Comparison of ENCODE assay signal across 12 cellular contexts in the genomic region with DNA sequence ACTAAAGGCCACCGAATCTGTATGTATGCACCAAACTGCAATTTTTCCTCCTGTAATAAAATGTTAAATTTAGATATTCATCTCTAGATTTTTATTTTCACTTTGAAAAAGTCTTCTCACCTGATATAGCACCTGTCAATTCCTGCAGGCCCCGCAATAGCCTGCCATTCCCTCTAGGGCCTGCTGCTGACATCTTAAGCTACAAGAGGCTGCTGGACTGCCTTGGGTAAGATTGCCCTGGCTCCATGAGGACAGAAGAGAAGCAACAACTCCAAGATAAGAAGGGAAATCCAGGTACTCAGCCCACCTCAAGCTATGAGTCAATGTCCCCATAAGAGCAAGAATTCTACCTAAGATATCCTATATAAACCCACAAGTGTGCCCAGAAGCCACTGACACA.
A peak's percentile ranks its signal among the peaks of the same experiment; 100 is the strongest.
DNase-seq lines count a peak whose midpoint lies in the region; ATAC-seq and TF ChIP-seq lines count a peak whose summit lies in the region.
"Had no signal": no experiment of that assay in that cellular context is flagged by ENCODE, and none has a peak within 500 bp of the region (broad histone marks: within the 10 kb centered on the region; RNA-seq: fewer than 3 reads in every experiment).

No MANE protein-coding gene starts in this region.

- ATAC-seq in GM21381 (IDR thresholded peaks at IDR 0.05; ENCODE audit: unreplicated experiment) (peak; percentile 28), HG03159 (IDR thresholded peaks at IDR 0.05; ENCODE audit: unreplicated experiment) (peak; percentile 38)
- ATAC-seq in activated CD8-positive, alpha-beta T cell treated with anti-CD3 and anti-CD28 coated beads for 36 hours, result no peak
- ATAC-seq: activated CD4-positive, CD25-positive, alpha-beta regulatory T cell treated with anti-CD3 and anti-CD28 coated beads, Interleukin-2, amount 50 U/mL, for 24 hours; stimulated activated naive CD8-positive, alpha-beta T cell treated with anti-CD3 and anti-CD28 coated beads, Interleukin-15, Interleukin-2, amounts not matched to agents 100 U/mL and 50 U/mL, for 24 hours had no signal

- DNase-seq in GM13976 (ENCODE audit: low spot score), result peak; percentile 3
- DNase-seq in RPMI8226, result peak; percentile 43
- DNase-seq in endothelial cell (ENCODE audit: low spot score), result no peak
- DNase-seq in activated CD8-positive, alpha-beta T cell treated with anti-CD3 and anti-CD28 coated beads for 36 hours, result no peak
- no peak for DNase-seq in NAMALWA (ENCODE audit: low spot score)
- DNase-seq in UCSD-AML1 (lab: John Stamatoyannopoulos, UW; ENCODE audit: unreplicated experiment), result no peak
- DNase-seq: stimulated activated naive CD8-positive, alpha-beta T cell treated with anti-CD3 and anti-CD28 coated beads, Interleukin-15, Interleukin-2, amounts not matched to agents 100 U/mL and 50 U/mL, for 24 hours had no signal

- in situ Hi-C loops in GM13976 (cut with MboI; ENCODE audit: low sequenced_read_pairs, unreplicated experiment), result no loop called here

- H3K4me1 Mint-ChIP-seq in endothelial cell (ENCODE audit: unreplicated experiment), result no peaks in the 10 kb centered on the region
- H3K4me1 Mint-ChIP-seq in activated CD8-positive, alpha-beta T cell treated with anti-CD3 and anti-CD28 coated beads for 36 hours (ENCODE audit: low read depth), result no peaks in the 10 kb centered on the region
- H3K4me1 Mint-ChIP-seq: activated naive CD4-positive, alpha-beta T cell treated with anti-CD3 and anti-CD28 coated beads, Interleukin-2, amount 50 U/mL, for 24 hours had no signal

- POLR2A ChIA-PET in activated CD8-positive, alpha-beta T cell treated with anti-CD3 and anti-CD28 coated beads for 36 hours (lab: Charles Lee), result no interaction called here

- H3K27me3 Mint-ChIP-seq in endothelial cell (ENCODE audit: unreplicated experiment), result no peaks in the 10 kb centered on the region
- no peaks in the 10 kb centered on the region for H3K27me3 Mint-ChIP-seq in activated CD8-positive, alpha-beta T cell treated with anti-CD3 and anti-CD28 coated beads for 36 hours
- H3K27me3 Mint-ChIP-seq: activated naive CD4-positive, alpha-beta T cell treated with anti-CD3 and anti-CD28 coated beads, Interleukin-2, amount 50 U/mL, for 24 hours; CD4-positive, alpha-beta memory T cell had no signal

- H3K27ac Mint-ChIP-seq in endothelial cell (ENCODE audit: unreplicated experiment), result no peak overlapping the region
- H3K27ac Mint-ChIP-seq in activated CD8-positive, alpha-beta T cell treated with anti-CD3 and anti-CD28 coated beads for 36 hours, result no peak overlapping the region
- H3K27ac Mint-ChIP-seq: activated naive CD4-positive, alpha-beta T cell treated with anti-CD3 and anti-CD28 coated beads, Interleukin-2, amount 50 U/mL, for 24 hours had no signal

- no peaks in the 10 kb centered on the region for H3K9me3 Mint-ChIP-seq in endothelial cell (ENCODE audit: unreplicated experiment)
- H3K9me3 Mint-ChIP-seq in activated CD8-positive, alpha-beta T cell treated with anti-CD3 and anti-CD28 coated beads for 36 hours, result no peaks in the 10 kb centered on the region
- H3K9me3 Mint-ChIP-seq: activated naive CD4-positive, alpha-beta T cell treated with anti-CD3 and anti-CD28 coated beads, Interleukin-2, amount 50 U/mL, for 24 hours had no signal

- TF ChIP-seq CTCF in GM13976 (IDR thresholded peaks at IDR 0.05; ENCODE audit: borderline replicate concordance, control extremely low read depth, extremely low read depth, insufficient read depth, missing control alignments) (no peak), endothelial cell (IDR thresholded peaks at IDR 0.05; ENCODE audit: unreplicated experiment) (no peak)
- TF ChIP-seq CTCF in activated CD8-positive, alpha-beta T cell treated with anti-CD3 and anti-CD28 coated beads for 36 hours (IDR thresholded peaks at IDR 0.05), result no peak

- H3K36me3 Mint-ChIP-seq in endothelial cell (ENCODE audit: low read depth, unreplicated experiment), result no peaks in the 10 kb centered on the region
- no peaks in the 10 kb centered on the region for H3K36me3 Mint-ChIP-seq in activated CD8-positive, alpha-beta T cell treated with anti-CD3 and anti-CD28 coated beads for 36 hours (ENCODE audit: low read depth)
- H3K36me3 Mint-ChIP-seq: activated naive CD4-positive, alpha-beta T cell treated with anti-CD3 and anti-CD28 coated beads, Interleukin-2, amount 50 U/mL, for 24 hours; CD4-positive, alpha-beta memory T cell had no signal

- CTCF ChIA-PET in activated CD8-positive, alpha-beta T cell treated with anti-CD3 and anti-CD28 coated beads for 36 hours (lab: Charles Lee), result no interaction called here

- no peak overlapping the region for H3K4me3 Mint-ChIP-seq in endothelial cell (ENCODE audit: unreplicated experiment)
- H3K4me3 Mint-ChIP-seq in activated CD8-positive, alpha-beta T cell treated with anti-CD3 and anti-CD28 coated beads for 36 hours, result no peak overlapping the region
- H3K4me3 Mint-ChIP-seq: activated naive CD4-positive, alpha-beta T cell treated with anti-CD3 and anti-CD28 coated beads, Interleukin-2, amount 50 U/mL, for 24 hours had no signal

- intact Hi-C loops in activated CD8-positive, alpha-beta T cell treated with anti-CD3 and anti-CD28 coated beads for 36 hours (cut with micrococcal nuclease), result no loop called here

Comparison
In these comparisons a context has a peak if more than half of its experiments do, and no peak if none do; other contexts are left out.
1. DNase-seq: peak in GM13976 (single experiment) and RPMI8226 (single experiment); none in endothelial cell (single experiment), activated CD8-positive, alpha-beta T cell treated with anti-CD3 and anti-CD28 coated beads for 36 hours (single experiment), NAMALWA (single experiment) and UCSD-AML1 (single experiment).